ENCODE assay signal across 22 cellular contexts in the genomic region with DNA sequence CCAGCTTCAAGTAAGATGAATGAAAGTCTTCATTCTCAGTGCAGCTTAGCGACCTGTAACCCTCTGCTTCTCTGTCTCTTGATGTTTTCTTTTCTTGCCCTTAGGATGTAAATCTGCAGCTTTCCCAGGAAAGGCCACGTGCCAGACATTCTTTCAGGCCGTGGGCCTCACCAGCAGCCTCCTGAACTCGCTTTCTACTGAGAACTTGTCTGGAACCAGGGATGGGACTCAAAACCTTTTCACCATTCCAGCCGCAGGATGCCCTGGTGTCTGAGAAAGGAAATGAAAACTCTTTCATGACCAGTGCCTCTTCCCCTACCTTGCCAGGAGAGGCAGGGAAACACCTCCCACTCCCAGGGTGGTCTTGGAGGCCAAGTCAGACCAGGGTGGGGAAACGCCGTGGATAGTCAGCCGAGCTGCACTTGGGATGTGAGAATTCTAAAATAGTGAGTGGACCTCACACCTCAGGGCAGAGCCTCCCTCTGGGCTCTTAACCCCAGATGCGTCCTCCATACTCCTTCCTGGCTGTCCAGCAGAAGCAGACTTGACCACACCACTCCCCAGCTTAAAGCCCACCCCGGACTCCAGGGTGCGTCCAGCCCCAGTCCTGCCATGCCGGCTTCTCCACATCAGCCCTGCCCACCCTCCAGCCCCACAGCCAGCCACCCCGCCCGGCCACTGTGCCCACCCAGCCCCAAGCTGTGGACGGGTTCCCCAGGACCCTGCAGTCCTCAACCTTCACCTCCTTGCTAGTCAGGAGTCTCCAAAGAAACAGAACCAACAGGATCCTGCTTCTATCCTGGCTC.
DNase-seq lines count a peak whose midpoint lies in the region; ATAC-seq and TF ChIP-seq lines count a peak whose summit lies in the region.
"Had no signal": no experiment of that assay in that cellular context is flagged by ENCODE, and none has a peak within 500 bp of the region (broad histone marks: within the 10 kb centered on the region; RNA-seq: fewer than 3 reads in every experiment).

No MANE protein-coding gene starts in this region.

- in situ Hi-C loops in IMR-90 (cut with MboI; ENCODE audit: low sequenced_read_pairs): loop anchor here (25.0 kb wide), 1 partner anchor 601 kb away; no protein-coding TSS in a partner anchor

- no peak overlapping the region for H3K27ac ChIP-seq in IMR-90 (ENCODE audit: insufficient read depth, low read length)
- H3K27ac ChIP-seq: left lung, testis had no signal

- H2BK15ac ChIP-seq in IMR-90 (ENCODE audit: low read depth, low read length): peak overlapping the region; percentile 72; the same call in 1 of the 3 replicates

- dilution Hi-C loops in IMR-90 (cut with HindIII; ENCODE audit: low sequenced_read_pairs, unreplicated experiment): no loop called here

- no peak overlapping the region for H3K4me3 ChIP-seq in IMR-90 (ENCODE audit: insufficient read depth, low read depth, low read length)
- H3K4me3 ChIP-seq: left lung, smooth muscle cell, testis had no signal

- H4K5ac ChIP-seq in IMR-90 (ENCODE audit: low read depth, low read length): peak overlapping the region; percentile 25; the same call in 1 of the 2 replicates

- H3K9me3 Mint-ChIP-seq in chondrocyte (ENCODE audit: low read depth) (peaks cover 16% of the 10 kb centered on the region), progenitor cell of endocrine pancreas (ENCODE audit: low read depth) (peaks cover 9% of the 10 kb centered on the region)
- H3K9me3 Mint-ChIP-seq: activated naive CD4-positive, alpha-beta T cell treated with anti-CD3 and anti-CD28 coated beads, Interleukin-2, amount 10 ng/mL, durations not matched to agents 7 days and 5 days; activated T-cell treated with anti-CD3 and anti-CD28 coated beads, Interleukin-2, amount 50 U/mL, for 72 hours had no signal

- POLR2A ChIA-PET in IMR-90 (lab: Charles Lee; ENCODE audit: unreplicated experiment): no interaction called here

- peak; percentile 54 for DNase-seq in IMR-90
- no peak for DNase-seq in chondrocyte (ENCODE audit: low spot score)
- peak; percentile 86 for DNase-seq in islet precursor cell
- DNase-seq in progenitor cell of endocrine pancreas (ENCODE audit: low spot score, unreplicated experiment): no peak
- DNase-seq in DMS53 (lab: John Stamatoyannopoulos, UW): no peak
- no peak for DNase-seq in cerebellum (ENCODE audit: low spot score)
- no peak for DNase-seq in left lobe of liver (ENCODE audit: low spot score)
- DNase-seq: activated CD4-positive, alpha-beta T cell treated with anti-CD3 and anti-CD28 coated beads for 1 hour; activated naive CD4-positive, alpha-beta T cell treated with anti-CD3 and anti-CD28 coated beads, Interleukin-2, amount 10 ng/mL, durations not matched to agents 7 days and 5 days; activated T-cell treated with anti-CD3 and anti-CD28 coated beads, Interleukin-2, amount 50 U/mL, for 72 hours; anterior cingulate cortex; cerebellar nuclear complex; endodermal cell; GOT3; left lung; NCI-H524 treated with DMSO at 0.1 percent for 48 hours; stimulated activated naive B cell treated with anti-CD40 and anti-IgM and Interleukin-4, amounts not matched to agents 10 μg/mL and 1 μg/mL and 100 μg/mL, for 72 hours; testis had no signal

- no peak overlapping the region; the same call in 1 of the 2 replicates for H3K23ac ChIP-seq in IMR-90 (ENCODE audit: low read depth, low read length)

- ATAC-seq in IMR-90 (ENCODE audit: low read depth) (peak; percentile 82), left lobe of liver (no peak), GM18502 (IDR thresholded peaks at IDR 0.05; ENCODE audit: poor library complexity, unreplicated experiment) (no peak)
- ATAC-seq: activated T-cell treated with anti-CD3 and anti-CD28 coated beads, Interleukin-2, amount 50 U/mL, for 72 hours; left lung; Right ventricle myocardium inferior; stimulated activated naive B cell treated with anti-CD40 and anti-IgM and Interleukin-4, amounts not matched to agents 10 μg/mL and 1 μg/mL and 100 μg/mL, for 72 hours had no signal

- H3K9me3 ChIP-seq in IMR-90 (ENCODE audit: control insufficient read depth, insufficient read depth, low read length): no peaks in the 10 kb centered on the region
- H3K9me3 ChIP-seq: left lung, testis had no signal

- TF ChIP-seq CTCF in IMR-90 (conservative IDR thresholded peaks at IDR 0.05; ENCODE audit: low read depth, low read length) (no peak), chondrocyte (IDR thresholded peaks at IDR 0.05) (no peak), progenitor cell of endocrine pancreas (IDR thresholded peaks at IDR 0.05; ENCODE audit: unreplicated experiment) (no peak)

- no peaks in the 10 kb centered on the region; the same call in 1 of the 2 replicates for H3K27me3 ChIP-seq in IMR-90 (ENCODE audit: control insufficient read depth, insufficient read depth, low read length)
- H3K27me3 ChIP-seq: testis had no signal

- H4K8ac ChIP-seq in IMR-90 (ENCODE audit: low read depth in 2 of 2, low read length in 2 of 2): peak overlapping the region in 1 of 2 experiments; percentile 22; a peak in 1 of 4 replicates

- H3K4me2 ChIP-seq in IMR-90 (ENCODE audit: low read depth, low read length): peak overlapping the region; percentile 10; the same call in 1 of the 2 replicates
- H3K4me2 ChIP-seq: smooth muscle cell had no signal

- no CpG with 5 or more reads among the region's 15 CpGs for WGBS in IMR-90 (ENCODE audit: extremely low coverage in 2 of 2, insufficient read length in 1 of 2), 2 experiments

- peak overlapping the region; percentile 57 for H2AK9ac ChIP-seq in IMR-90 (replicated peaks; ENCODE audit: low read depth, low read length, poor library complexity)

- no peaks in the 10 kb centered on the region for H3K79me1 ChIP-seq in IMR-90 (ENCODE audit: low read depth in 1 of 2, low read length in 2 of 2)

- TF ChIP-seq POLR2A in IMR-90 (IDR thresholded peaks at IDR 0.05; ENCODE audit: low read depth, low read length): no peak

- H3K56ac ChIP-seq in IMR-90 (ENCODE audit: extremely low read depth, insufficient read depth, low read length): no peak overlapping the region

- H3K36me3 ChIP-seq in IMR-90 (ENCODE audit: control insufficient read depth, insufficient read depth, low read length): no peaks in the 10 kb centered on the region
- H3K36me3 ChIP-seq: left lung had no signal

- peaks cover 14% of the 10 kb centered on the region for H3K4me1 Mint-ChIP-seq in chondrocyte (ENCODE audit: low read depth)
- H3K4me1 Mint-ChIP-seq in progenitor cell of endocrine pancreas (ENCODE audit: low read depth): no peaks in the 10 kb centered on the region
- H3K4me1 Mint-ChIP-seq: activated naive CD4-positive, alpha-beta T cell treated with anti-CD3 and anti-CD28 coated beads, Interleukin-2, amount 10 ng/mL, durations not matched to agents 7 days and 5 days; endodermal cell; stimulated activated naive B cell treated with anti-CD40 and anti-IgM and Interleukin-4, amounts not matched to agents 10 μg/mL and 1 μg/mL and 100 μg/mL, for 72 hours had no signal

- peak overlapping the region; percentile 23; the same call in 1 of the 2 replicates for H2BK120ac ChIP-seq in IMR-90 (ENCODE audit: low read depth, low read length)

- no peak overlapping the region for H2BK5ac ChIP-seq in IMR-90 (ENCODE audit: low read depth, low read length, poor library complexity, severe bottlenecking)

- peaks cover 4% of the 10 kb centered on the region for H3K27me3 Mint-ChIP-seq in chondrocyte (ENCODE audit: low read depth)
- peaks cover 20% of the 10 kb centered on the region for H3K27me3 Mint-ChIP-seq in progenitor cell of endocrine pancreas

- H2AK5ac ChIP-seq in IMR-90 (ENCODE audit: low read depth, low read length): no peak overlapping the region; the same call in 1 of the 2 replicates

- peak overlapping the region; percentile 29; the same call in 1 of the 2 replicates for H3K14ac ChIP-seq in IMR-90 (replicated peaks; ENCODE audit: low read depth, low read length)

- peak overlapping the region; percentile 73 for H3K4ac ChIP-seq in IMR-90 (ENCODE audit: low read depth, low read length)

- no peaks in the 10 kb centered on the region for H4K20me1 ChIP-seq in IMR-90 (ENCODE audit: insufficient read depth, low read length)

- H3K9me1 ChIP-seq in IMR-90 (ENCODE audit: insufficient read depth, low read length): peaks cover 3% of the 10 kb centered on the region; the same call in 1 of the 2 replicates

- H2AFZ ChIP-seq in IMR-90 (replicated peaks; ENCODE audit: low read length, poor library complexity): peak overlapping the region; percentile 62

- intact Hi-C loops in IMR-90 (cut with micrococcal nuclease): no loop called here

- H3K27ac Mint-ChIP-seq in chondrocyte (ENCODE audit: unreplicated experiment): peak overlapping the region; percentile 34
- peak overlapping the region; percentile 69 for H3K27ac Mint-ChIP-seq in progenitor cell of endocrine pancreas
- H3K27ac Mint-ChIP-seq: activated naive CD4-positive, alpha-beta T cell treated with anti-CD3 and anti-CD28 coated beads, Interleukin-2, amount 10 ng/mL, durations not matched to agents 7 days and 5 days; activated T-cell treated with anti-CD3 and anti-CD28 coated beads, Interleukin-2, amount 50 U/mL, for 72 hours; endodermal cell; stimulated activated naive B cell treated with anti-CD40 and anti-IgM and Interleukin-4, amounts not matched to agents 10 μg/mL and 1 μg/mL and 100 μg/mL, for 72 hours had no signal

- H3K4me1 ChIP-seq in IMR-90 (ENCODE audit: control insufficient read depth, insufficient read depth, low read length): peaks cover 3% of the 10 kb centered on the region; the same call in 1 of the 2 replicates
- H3K4me1 ChIP-seq: left lung had no signal

- CTCF ChIA-PET in IMR-90 (lab: Yijun Ruan, JAX): interaction anchor here (0.6 kb wide), 1 partner anchor 20 kb away, joined by 3 read pairs; no protein-coding TSS in a partner anchor

- peak overlapping the region; percentile 54; the same call in 1 of the 2 replicates for H2BK20ac ChIP-seq in IMR-90 (ENCODE audit: low read depth, low read length)

- H3K9ac ChIP-seq in IMR-90 (ENCODE audit: low read depth, low read length): no peak overlapping the region

- BruUV-seq in IMR-90 (replicated peaks; lab: Mats Ljungman, UMichigan): no TSS peak

- no peak overlapping the region for H4K91ac ChIP-seq in IMR-90 (ENCODE audit: insufficient read depth, low read depth, low read length)

- H3K4me3 Mint-ChIP-seq in chondrocyte (ENCODE audit: unreplicated experiment) (no peak overlapping the region), progenitor cell of endocrine pancreas (ENCODE audit: low read depth) (no peak overlapping the region)
- H3K4me3 Mint-ChIP-seq: activated naive CD4-positive, alpha-beta T cell treated with anti-CD3 and anti-CD28 coated beads, Interleukin-2, amount 10 ng/mL, durations not matched to agents 7 days and 5 days; activated T-cell treated with anti-CD3 and anti-CD28 coated beads, Interleukin-2, amount 50 U/mL, for 72 hours; endodermal cell; IgD-negative memory B cell; stimulated activated naive B cell treated with anti-CD40 and anti-IgM and Interleukin-4, amounts not matched to agents 10 μg/mL and 1 μg/mL and 100 μg/mL, for 72 hours had no signal

- TF ChIP-seq RAD21 in IMR-90 (IDR thresholded peaks at IDR 0.05; ENCODE audit: low read length): no peak

- H3K36me3 Mint-ChIP-seq in chondrocyte (ENCODE audit: low read depth) (peaks cover 4% of the 10 kb centered on the region), progenitor cell of endocrine pancreas (ENCODE audit: insufficient read depth) (no peaks in the 10 kb centered on the region)
- H3K36me3 Mint-ChIP-seq: activated naive CD4-positive, alpha-beta T cell treated with anti-CD3 and anti-CD28 coated beads, Interleukin-2, amount 10 ng/mL, durations not matched to agents 7 days and 5 days; IgD-negative memory B cell; stimulated activated naive B cell treated with anti-CD40 and anti-IgM and Interleukin-4, amounts not matched to agents 10 μg/mL and 1 μg/mL and 100 μg/mL, for 72 hours had no signal

- H3K18ac ChIP-seq in IMR-90 (ENCODE audit: low read depth, low read length): no peak overlapping the region

Comparison
In these comparisons a context has a peak if more than half of its experiments do, and no peak if none do; other contexts are left out.
1. DNase-seq: peak in IMR-90 (single experiment) and islet precursor cell (single experiment); none in chondrocyte (single experiment), progenitor cell of endocrine pancreas (single experiment), DMS53 (single experiment), cerebellum (single experiment) and left lobe of liver (single experiment).